Comparison of ENCODE assay signal across 1 cellular context in genomic region chr1:94237291-94238226, GRCh38.
TF ChIP-seq lines count a peak whose summit lies in the region.

Gene ARHGAP29, minus strand, starts transcription at chr1:94237584. Its CDS starts 5,973 bp downstream, at chr1:94231611.

TF ChIP-seq in GM12878, 131 proteins besides CTCF, POLR2A, EP300 and RAD21 (continued from another document):
- TF ChIP-seq SKIL (IDR thresholded peaks at IDR 0.05; ENCODE audit: low read depth, poor library complexity, severe bottlenecking) (no peak), NKRF (conservative IDR thresholded peaks at IDR 0.05) (no peak), EZH2 (IDR thresholded peaks at IDR 0.05; ENCODE audit: borderline replicate concordance, control insufficient read depth, low read depth, low read length) (no peak), BCL11A (IDR thresholded peaks at IDR 0.05; ENCODE audit: low read depth, low read length) (no peak), EED (IDR thresholded peaks at IDR 0.05; ENCODE audit: low read depth) (no peak), ZNF274 (IDR thresholded peaks at IDR 0.05; ENCODE audit: insufficient read depth, insufficient read length) (no peak), CBFB (IDR thresholded peaks at IDR 0.05; ENCODE audit: low read depth) (no peak), ZNF384 (IDR thresholded peaks at IDR 0.05; ENCODE audit: borderline replicate concordance, low read depth, low read length) (no peak), ZNF207 (IDR thresholded peaks at IDR 0.05; ENCODE audit: borderline replicate concordance) (no peak), CEBPZ (IDR thresholded peaks at IDR 0.05; ENCODE audit: low read depth, low read length) (no peak), NR2C1 (IDR thresholded peaks at IDR 0.05) (no peak), MYC (IDR thresholded peaks at IDR 0.05; ENCODE audit: insufficient read depth, insufficient read length, insufficient replicate concordance, low read length, severe bottlenecking) (no peak), IRF3 (IDR thresholded peaks at IDR 0.05) (no peak), CHD4 (IDR thresholded peaks at IDR 0.05) (no peak), BHLHE40 (IDR thresholded peaks at IDR 0.05; ENCODE audit: borderline replicate concordance in 1 of 2, low read depth in 2 of 2, low read length in 1 of 2) (peak in 1 of 2 experiments; percentile 46; a peak in 1 of 4 replicates), BMI1 (IDR thresholded peaks at IDR 0.05; ENCODE audit: borderline replicate concordance) (no peak), CREB1 (IDR thresholded peaks at IDR 0.05; ENCODE audit: low read depth) (no peak), ZNF217 (IDR thresholded peaks at IDR 0.05) (no peak), IKZF1 (conservative IDR thresholded peaks at IDR 0.05) (0 out of 2 replicates have a peak, but pooled peaks have one; percentile 19), RUNX3 (IDR thresholded peaks at IDR 0.05; ENCODE audit: low read length) (peak; percentile 39), IKZF2 (IDR thresholded peaks at IDR 0.05) (no peak)
- TF ChIP-seq, protein P1, sequence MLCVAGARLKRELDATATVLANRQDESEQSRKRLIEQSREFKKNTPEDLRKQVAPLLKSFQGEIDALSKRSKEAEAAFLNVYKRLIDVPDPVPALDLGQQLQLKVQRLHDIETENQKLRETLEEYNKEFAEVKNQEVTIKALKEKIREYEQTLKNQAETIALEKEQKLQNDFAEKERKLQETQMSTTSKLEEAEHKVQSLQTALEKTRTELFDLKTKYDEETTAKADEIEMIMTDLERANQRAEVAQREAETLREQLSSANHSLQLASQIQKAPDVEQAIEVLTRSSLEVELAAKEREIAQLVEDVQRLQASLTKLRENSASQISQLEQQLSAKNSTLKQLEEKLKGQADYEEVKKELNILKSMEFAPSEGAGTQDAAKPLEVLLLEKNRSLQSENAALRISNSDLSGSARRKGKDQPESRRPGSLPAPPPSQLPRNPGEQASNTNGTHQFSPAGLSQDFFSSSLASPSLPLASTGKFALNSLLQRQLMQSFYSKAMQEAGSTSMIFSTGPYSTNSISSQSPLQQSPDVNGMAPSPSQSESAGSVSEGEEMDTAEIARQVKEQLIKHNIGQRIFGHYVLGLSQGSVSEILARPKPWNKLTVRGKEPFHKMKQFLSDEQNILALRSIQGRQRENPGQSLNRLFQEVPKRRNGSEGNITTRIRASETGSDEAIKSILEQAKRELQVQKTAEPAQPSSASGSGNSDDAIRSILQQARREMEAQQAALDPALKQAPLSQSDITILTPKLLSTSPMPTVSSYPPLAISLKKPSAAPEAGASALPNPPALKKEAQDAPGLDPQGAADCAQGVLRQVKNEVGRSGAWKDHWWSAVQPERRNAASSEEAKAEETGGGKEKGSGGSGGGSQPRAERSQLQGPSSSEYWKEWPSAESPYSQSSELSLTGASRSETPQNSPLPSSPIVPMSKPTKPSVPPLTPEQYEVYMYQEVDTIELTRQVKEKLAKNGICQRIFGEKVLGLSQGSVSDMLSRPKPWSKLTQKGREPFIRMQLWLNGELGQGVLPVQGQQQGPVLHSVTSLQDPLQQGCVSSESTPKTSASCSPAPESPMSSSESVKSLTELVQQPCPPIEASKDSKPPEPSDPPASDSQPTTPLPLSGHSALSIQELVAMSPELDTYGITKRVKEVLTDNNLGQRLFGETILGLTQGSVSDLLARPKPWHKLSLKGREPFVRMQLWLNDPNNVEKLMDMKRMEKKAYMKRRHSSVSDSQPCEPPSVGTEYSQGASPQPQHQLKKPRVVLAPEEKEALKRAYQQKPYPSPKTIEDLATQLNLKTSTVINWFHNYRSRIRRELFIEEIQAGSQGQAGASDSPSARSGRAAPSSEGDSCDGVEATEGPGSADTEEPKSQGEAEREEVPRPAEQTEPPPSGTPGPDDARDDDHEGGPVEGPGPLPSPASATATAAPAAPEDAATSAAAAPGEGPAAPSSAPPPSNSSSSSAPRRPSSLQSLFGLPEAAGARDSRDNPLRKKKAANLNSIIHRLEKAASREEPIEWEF (IDR thresholded peaks at IDR 0.05; ENCODE audit: insufficient replicate concordance, low read depth, low read length), result no peak
